In genomic region chr2:4340536-4340935, GRCh38 we compare ENCODE assay signal across 24 cellular contexts.
DNase-seq lines count a peak whose midpoint lies in the region; ATAC-seq, FAIRE-seq and TF ChIP-seq lines count a peak whose summit lies in the region.
"Had no signal": no experiment of that assay in that cellular context is flagged by ENCODE, and none has a peak within 500 bp of the region (broad histone marks: within the 10 kb centered on the region; RNA-seq: fewer than 3 reads in every experiment).

No MANE protein-coding gene starts in this region.

- no peaks in the 10 kb centered on the region for H3K4me1 Mint-ChIP-seq in CD8-positive, alpha-beta memory T cell
- H3K4me1 Mint-ChIP-seq: B cell had no signal

- CTCF ChIA-PET in CD8-positive, alpha-beta memory T cell (lab: Charles Lee): no interaction called here

- H3K9me3 ChIP-seq in CD8-positive, alpha-beta memory T cell (ENCODE audit: low read length): no peaks in the 10 kb centered on the region
- H3K9me3 ChIP-seq: SJCRH30 had no signal

- H3K36me3 ChIP-seq in bronchial epithelial cell (ENCODE audit: control insufficient read depth, insufficient read depth, low read length): no peaks in the 10 kb centered on the region
- H3K36me3 ChIP-seq in CD8-positive, alpha-beta memory T cell (ENCODE audit: insufficient read depth, low read length): no peaks in the 10 kb centered on the region
- H3K36me3 ChIP-seq: SJCRH30 had no signal

- H3K27me3 ChIP-seq in bronchial epithelial cell (ENCODE audit: control insufficient read depth, insufficient read depth, low read length): no peaks in the 10 kb centered on the region
- no peaks in the 10 kb centered on the region for H3K27me3 ChIP-seq in CD8-positive, alpha-beta memory T cell (ENCODE audit: insufficient read depth, low read length, poor library complexity, severe bottlenecking)
- H3K27me3 ChIP-seq: SJCRH30 had no signal

- H3K27ac ChIP-seq in CD8-positive, alpha-beta memory T cell (ENCODE audit: low read depth, low read length): no peak overlapping the region
- H3K27ac ChIP-seq: 22Rv1, GM23248, PC-9, SJCRH30 had no signal

- no peaks in the 10 kb centered on the region for H3K4me1 ChIP-seq in CD8-positive, alpha-beta memory T cell (ENCODE audit: insufficient read depth, low read length)
- H3K4me1 ChIP-seq: SJCRH30 had no signal

- in situ Hi-C loops in ACHN (cut with HindIII; ENCODE audit: low pct_ligation_motif_present, low pct_unique_long_range_greater_than_20kb, low sequenced_read_pairs): no loop called here

- no peak overlapping the region for H3K4me3 ChIP-seq in bronchial epithelial cell (ENCODE audit: low read depth, low read length)
- no peak overlapping the region for H3K4me3 ChIP-seq in CD8-positive, alpha-beta memory T cell (ENCODE audit: low read length)
- H3K4me3 ChIP-seq: GM12878, GM23248, PC-9, SJCRH30 had no signal

- no peak overlapping the region for H3K27ac Mint-ChIP-seq in CD8-positive, alpha-beta memory T cell
- H3K27ac Mint-ChIP-seq: B cell had no signal

- no peak for FAIRE-seq in bronchial epithelial cell (lab: Jason Lieb, UNC)
- FAIRE-seq: GM12878, GM19239, HepG2 had no signal

- no peak overlapping the region for H3K4me3 Mint-ChIP-seq in CD8-positive, alpha-beta memory T cell
- H3K4me3 Mint-ChIP-seq: B cell had no signal

- H3K27me3 Mint-ChIP-seq in CD8-positive, alpha-beta memory T cell: no peaks in the 10 kb centered on the region
- H3K27me3 Mint-ChIP-seq: B cell had no signal

- H3K36me3 Mint-ChIP-seq in CD8-positive, alpha-beta memory T cell: no peaks in the 10 kb centered on the region

- POLR2A ChIA-PET in CD8-positive, alpha-beta memory T cell (lab: Charles Lee): no interaction called here

- no peak for ATAC-seq in GM18519 (IDR thresholded peaks at IDR 0.05; ENCODE audit: low FRiP score, unreplicated experiment)
- ATAC-seq: GM12878, HCT116, HepG2 had no signal

- DNase-seq in DMS53 (lab: John Stamatoyannopoulos, UW) (peak; percentile 33), DMS53 treated with DMSO at 0.1 percent for 48 hours (lab: John Stamatoyannopoulos, UW; ENCODE audit: unreplicated experiment) (no peak), bronchial epithelial cell (ENCODE audit: low read depth) (peak; percentile 72), glomerular endothelial cell (ENCODE audit: extremely low read depth, low read depth, low spot score) (peak; percentile 29), ACHN (no peak), NCI-H345 treated with DMSO at 0.1 percent for 48 hours (lab: John Stamatoyannopoulos, UW; ENCODE audit: unreplicated experiment) (no peak)
- DNase-seq in CD8-positive, alpha-beta memory T cell: no peak
- DNase-seq: COR-L47, EL, GM23248, KG1, MV-4-11, NCI-H1694 treated with DMSO at 0.1 percent for 48 hours, NCI-H2227 treated with DMSO at 0.1 percent for 48 hours, NCI-H526, PC-9, SJCRH30 had no signal

- H3K9me3 Mint-ChIP-seq in CD8-positive, alpha-beta memory T cell: peaks cover 3 to 34% (median 7%) of the 10 kb centered on the region in 5 donors

- TF ChIP-seq CTCF in bronchial epithelial cell (IDR thresholded peaks at IDR 0.05; ENCODE audit: insufficient read depth, low read length, severe bottlenecking): no peak

Comparison
In these comparisons a context has a peak if more than half of its experiments do, and no peak if none do; other contexts are left out.
1. DNase-seq: peak in DMS53 (single experiment), bronchial epithelial cell (single experiment) and glomerular endothelial cell (single experiment); none in DMS53 treated with DMSO at 0.1 percent for 48 hours (single experiment), CD8-positive, alpha-beta memory T cell (0 of 5), ACHN (single experiment) and NCI-H345 treated with DMSO at 0.1 percent for 48 hours (single experiment).